ENCODE assay signal across 8 cellular contexts in genomic region chr17:17781591-17782424, GRCh38. TPM values are rescaled to one million over a fixed set of nuclear protein-coding genes. Genes with fewer than 3 reads are reported as not detected.
DNase-seq lines count a peak whose midpoint lies in the region; ATAC-seq, FAIRE-seq and TF ChIP-seq lines count a peak whose summit lies in the region.

No MANE protein-coding gene starts in this region.

- no peaks in the 10 kb centered on the region for H3K27me3 ChIP-seq in NT2/D1 (ENCODE audit: insufficient read depth, insufficient read length)
- H3K27me3 ChIP-seq in heart right ventricle = peaks cover 0 to 32% (median 0%) of the 10 kb centered on the region in 7 donors
- H3K27me3 ChIP-seq in parathyroid adenoma (ENCODE audit: control insufficient read depth, insufficient read depth, low read length) = no peaks in the 10 kb centered on the region

- H2AFZ ChIP-seq in parathyroid adenoma = peak overlapping the region; percentile 59

- peak overlapping the region; percentile 70 for H3K9ac ChIP-seq in NT2/D1 (ENCODE audit: insufficient read length, low read depth)
- no peak overlapping the region for H3K9ac ChIP-seq in parathyroid adenoma

- peak; percentile 11 to 16 for ATAC-seq in activated CD4-positive, CD25-positive, alpha-beta regulatory T cell treated with anti-CD3 and anti-CD28 coated beads, Interleukin-2, amount 50 U/mL, for 24 hours
- ATAC-seq in heart right ventricle = peak; percentile 58 to 78 (median 62)
- no peak for ATAC-seq in GM21528 (IDR thresholded peaks at IDR 0.05; ENCODE audit: low FRiP score, unreplicated experiment)

- FAIRE-seq in D721Med (lab: Jason Lieb, UNC) = no peak

- H3K36me3 ChIP-seq in NT2/D1 (ENCODE audit: insufficient read depth, insufficient read length, low read length) = no peaks in the 10 kb centered on the region
- no peaks in the 10 kb centered on the region for H3K36me3 ChIP-seq in heart right ventricle
- no peaks in the 10 kb centered on the region for H3K36me3 ChIP-seq in parathyroid adenoma (ENCODE audit: control insufficient read depth, insufficient read depth, low read length)

- TF ChIP-seq CTCF in heart right ventricle (IDR thresholded peaks at IDR 0.05) (no peak), parathyroid adenoma (IDR thresholded peaks at IDR 0.05) (no peak), D721Med (IDR thresholded peaks at IDR 0.05; ENCODE audit: insufficient read depth, missing control alignments) (no peak)

- intact Hi-C loops in heart right ventricle (cut with DNase I) = loop anchor here in 4 of 10 donors (5.0 kb wide), 1 partner anchor 100 kb away; the partner anchor contains the start of gene RAI1 (in 4 of the 4)

- 3 to 4% methylated on average over 64 to 75 of the region's 75 CpGs for WGBS in heart right ventricle, 2 donors

- no peak for DNase-seq in activated CD4-positive, CD25-positive, alpha-beta regulatory T cell treated with anti-CD3 and anti-CD28 coated beads, Interleukin-2, amount 50 U/mL, for 72 hours
- no peak for DNase-seq in NT2/D1 (ENCODE audit: low read depth, low spot score)
- DNase-seq in amygdala (lab: John Stamatoyannopoulos, UW) = peak in 54 of 56 donors; percentile 25 to 92 (median 78)
- DNase-seq in heart right ventricle = peak; percentile 85 to 87
- no peak for DNase-seq in D721Med (ENCODE audit: insufficient read length, low spot score)

- H3K9me3 ChIP-seq in NT2/D1 (ENCODE audit: insufficient read depth, low read length) = no peaks in the 10 kb centered on the region
- H3K9me3 ChIP-seq in heart right ventricle = no peaks in the 10 kb centered on the region
- H3K9me3 ChIP-seq in parathyroid adenoma (ENCODE audit: control insufficient read depth, low read length) = no peaks in the 10 kb centered on the region

- peak overlapping the region; percentile 54 for H3K4me3 ChIP-seq in NT2/D1 (ENCODE audit: insufficient read length, low read depth)
- peak overlapping the region; percentile 30 to 68 (median 60) for H3K4me3 ChIP-seq in heart right ventricle
- peak overlapping the region; percentile 59 for H3K4me3 ChIP-seq in parathyroid adenoma (ENCODE audit: low read depth, low read length)

- H3K27ac ChIP-seq in heart right ventricle (peak overlapping the region; percentile 68 to 97 (median 91)), parathyroid adenoma (peak overlapping the region; percentile 86)

- H3K79me2 ChIP-seq in parathyroid adenoma = peaks cover 32% of the 10 kb centered on the region

- peaks cover 36% of the 10 kb centered on the region for H3K4me1 ChIP-seq in NT2/D1 (ENCODE audit: insufficient read depth, insufficient read length)
- peaks cover 45 to 91% (median 72%) of the 10 kb centered on the region in 9 donors for H3K4me1 ChIP-seq in heart right ventricle
- H3K4me1 ChIP-seq in parathyroid adenoma = peaks cover 30% of the 10 kb centered on the region

- H3K4me2 ChIP-seq in parathyroid adenoma (ENCODE audit: low read length) = peak overlapping the region; percentile 94

RNA-seq across cellular contexts. Expression of gene SREBF1, which starts 55.0 kb away (rescaled TPM):
- 10 to 100 TPM in 8 of 10 donors, 1 to 10 TPM in 2; 9.0 to 44.1 (median 16.4) TPM for total RNA-seq in heart right ventricle
- 10 to 100 TPM; 49.0 to 61.2 TPM for polyA plus RNA-seq in heart right ventricle

Comparison
In these comparisons a context has a peak if more than half of its experiments do, and no peak if none do; other contexts are left out.
1. DNase-seq: peak in amygdala (54 of 56) and heart right ventricle (2 of 2); none in activated CD4-positive, CD25-positive, alpha-beta regulatory T cell treated with anti-CD3 and anti-CD28 coated beads, Interleukin-2, amount 50 U/mL, for 72 hours (single experiment), NT2/D1 (single experiment) and D721Med (single experiment).
2. Peak in every context shown above with its lines, with median percentiles within 50 percentile points of each other: H3K4me3 ChIP-seq.